36 cellular contexts compared by ENCODE assay signal in the genomic region with DNA sequence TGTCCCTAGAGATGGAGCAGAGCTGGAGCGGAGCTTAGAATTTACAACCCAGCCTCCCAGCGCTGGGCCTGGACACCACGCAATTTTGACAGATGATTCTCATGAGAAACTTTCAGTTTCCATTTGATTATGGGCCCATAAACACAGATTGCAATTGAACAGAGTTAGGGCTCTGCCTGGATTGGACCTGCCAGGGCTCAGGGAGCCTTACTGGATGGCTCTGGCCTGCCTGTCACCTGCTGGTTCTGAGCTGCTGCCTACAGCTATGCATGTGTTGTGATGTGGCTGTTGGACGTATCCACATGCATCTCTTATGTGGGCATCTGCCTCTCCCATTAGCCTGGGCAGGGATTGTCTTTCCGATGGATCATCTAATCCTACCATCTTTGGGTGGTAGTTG.
"Had no signal": no experiment of that assay in that cellular context is flagged by ENCODE, and none has a peak within 500 bp of the region (broad histone marks: within the 10 kb centered on the region; RNA-seq: fewer than 3 reads in every experiment).

No MANE protein-coding gene starts in this region.

- H3K4me3 Mint-ChIP-seq: activated B cell treated with CpG ODN at 0.5 μM for 24 hours; activated CD8-positive, alpha-beta memory T cell treated with anti-CD3 and anti-CD28 coated beads, Interleukin-2, amount 10 ng/mL, durations not matched to agents 7 days and 5 days; activated CD8-positive, alpha-beta T cell treated with anti-CD3 and anti-CD28 coated beads, Interleukin-2, amount 10 ng/mL, durations not matched to agents 7 days and 5 days; activated naive CD4-positive, alpha-beta T cell treated with anti-CD3 and anti-CD28 coated beads for 36 hours; activated naive CD4-positive, alpha-beta T cell treated with anti-CD3 and anti-CD28 coated beads, Interleukin-2, amount 50 U/mL, for 24 hours; activated naive CD8-positive, alpha-beta T cell treated with anti-CD3 and anti-CD28 coated beads for 36 hours; activated naive CD8-positive, alpha-beta T cell treated with anti-CD3 and anti-CD28 coated beads, Interleukin-2, amount 50 U/mL, for 24 hours; activated T-helper 1 cell treated with anti-CD3 and anti-CD28 coated beads, Interleukin-12 subunit alpha, Interleukin-12 subunit beta, Interleukin-2, Interleukin-4 antibody, amounts not matched to agents 30 ng/mL and 10 ng/mL and 1 ng/mL, durations not matched to agents 14 hours and 24 hours and 36 hours; dendritic cell treated with granulocyte-macrophage colony-stimulating factor and Interleukin-4, amounts not matched to agents 40 ng/mL and 50 ng/mL, for 4 days; endodermal cell; T-helper 17 cell; T-helper 2 cell treated with Interferon-gamma antibody and Interleukin-4, amounts not matched to agents 5 μg/mL and 100 μg/mL, for 36 hours had no signal

- H3K27me3 Mint-ChIP-seq: activated naive CD4-positive, alpha-beta T cell treated with anti-CD3 and anti-CD28 coated beads, Interleukin-2, amount 50 U/mL, for 24 hours; activated naive CD8-positive, alpha-beta T cell treated with anti-CD3 and anti-CD28 coated beads for 36 hours; activated naive CD8-positive, alpha-beta T cell treated with anti-CD3 and anti-CD28 coated beads, Interleukin-2, amount 50 U/mL, for 24 hours; T-helper 17 cell had no signal

- H3K4me3 ChIP-seq: adrenal gland, body of pancreas, cardiac muscle cell, colonic mucosa, dorsolateral prefrontal cortex, esophagus muscularis mucosa, gastrocnemius medialis had no signal

- ATAC-seq: activated CD4-positive, CD25-positive, alpha-beta regulatory T cell treated with anti-CD3 and anti-CD28 coated beads, Interleukin-2, amount 50 U/mL, for 24 hours; activated CD8-positive, alpha-beta memory T cell treated with anti-CD3 and anti-CD28 coated beads, Interleukin-2, amount 10 ng/mL, durations not matched to agents 7 days and 5 days; activated CD8-positive, alpha-beta T cell treated with anti-CD3 and anti-CD28 coated beads, Interleukin-2, amount 10 ng/mL, durations not matched to agents 7 days and 5 days; activated naive CD8-positive, alpha-beta T cell treated with anti-CD3 and anti-CD28 coated beads, Interleukin-2, amount 50 U/mL, for 24 hours; body of pancreas; foreskin keratinocyte; gastrocnemius medialis; T-helper 17 cell had no signal

- H3K9me3 Mint-ChIP-seq: activated B cell treated with CpG ODN at 0.5 μM for 24 hours; activated naive CD4-positive, alpha-beta T cell treated with anti-CD3 and anti-CD28 coated beads for 36 hours; activated naive CD4-positive, alpha-beta T cell treated with anti-CD3 and anti-CD28 coated beads, Interleukin-2, amount 50 U/mL, for 24 hours; activated naive CD8-positive, alpha-beta T cell treated with anti-CD3 and anti-CD28 coated beads for 36 hours; activated naive CD8-positive, alpha-beta T cell treated with anti-CD3 and anti-CD28 coated beads, Interleukin-2, amount 50 U/mL, for 24 hours; activated T-helper 1 cell treated with anti-CD3 and anti-CD28 coated beads, Interleukin-12 subunit alpha, Interleukin-12 subunit beta, Interleukin-2, Interleukin-4 antibody, amounts not matched to agents 30 ng/mL and 10 ng/mL and 1 ng/mL, durations not matched to agents 14 hours and 24 hours and 36 hours; activated T-helper 2 cell treated with anti-CD3 and anti-CD28 coated beads, Interferon-gamma antibody, Interleukin-2, Interleukin-4, amounts not matched to agents 10 μg/mL and 5 μg/mL and 100 μg/mL, durations not matched to agents 14 hours and 24 hours and 36 hours; dendritic cell treated with granulocyte-macrophage colony-stimulating factor and Interleukin-4, amounts not matched to agents 40 ng/mL and 50 ng/mL, for 4 days; endodermal cell; T-helper 2 cell treated with Interferon-gamma antibody and Interleukin-4, amounts not matched to agents 5 μg/mL and 100 μg/mL, for 36 hours had no signal

- H3K27ac Mint-ChIP-seq: activated B cell treated with CpG ODN at 0.5 μM for 24 hours; activated CD8-positive, alpha-beta memory T cell treated with anti-CD3 and anti-CD28 coated beads, Interleukin-2, amount 10 ng/mL, durations not matched to agents 7 days and 5 days; activated CD8-positive, alpha-beta T cell treated with anti-CD3 and anti-CD28 coated beads, Interleukin-2, amount 10 ng/mL, durations not matched to agents 7 days and 5 days; activated naive CD4-positive, alpha-beta T cell treated with anti-CD3 and anti-CD28 coated beads for 36 hours; activated naive CD4-positive, alpha-beta T cell treated with anti-CD3 and anti-CD28 coated beads, Interleukin-2, amount 50 U/mL, for 24 hours; activated naive CD8-positive, alpha-beta T cell treated with anti-CD3 and anti-CD28 coated beads for 36 hours; activated naive CD8-positive, alpha-beta T cell treated with anti-CD3 and anti-CD28 coated beads, Interleukin-2, amount 50 U/mL, for 24 hours; activated T-helper 1 cell treated with anti-CD3 and anti-CD28 coated beads, Interleukin-12 subunit alpha, Interleukin-12 subunit beta, Interleukin-2, Interleukin-4 antibody, amounts not matched to agents 30 ng/mL and 10 ng/mL and 1 ng/mL, durations not matched to agents 14 hours and 24 hours and 36 hours; activated T-helper 2 cell treated with anti-CD3 and anti-CD28 coated beads, Interferon-gamma antibody, Interleukin-2, Interleukin-4, amounts not matched to agents 10 μg/mL and 5 μg/mL and 100 μg/mL, durations not matched to agents 14 hours and 24 hours and 36 hours; dendritic cell treated with granulocyte-macrophage colony-stimulating factor and Interleukin-4, amounts not matched to agents 40 ng/mL and 50 ng/mL, for 4 days; endodermal cell; T-helper 2 cell treated with Interferon-gamma antibody and Interleukin-4, amounts not matched to agents 5 μg/mL and 100 μg/mL, for 36 hours had no signal

- DNase-seq: activated B cell treated with CpG ODN at 0.5 μM for 24 hours; activated CD4-positive, alpha-beta T cell treated with anti-CD3 and anti-CD28 coated beads for 48 hours; activated CD4-positive, alpha-beta T cell treated with anti-CD3 and anti-CD28 coated beads, Interleukin-2, amount 50 U/mL, for 1 hour; activated CD4-positive, alpha-beta T cell treated with anti-CD3 and anti-CD28 coated beads, Interleukin-2, amount 50 U/mL, for 48 hours; activated CD8-positive, alpha-beta memory T cell treated with anti-CD3 and anti-CD28 coated beads, Interleukin-2, amount 10 ng/mL, durations not matched to agents 7 days and 5 days; activated CD8-positive, alpha-beta memory T cell treated with anti-CD3 and anti-CD28 coated beads, Interleukin-2, amount 50 U/mL, for 4 hours; activated CD8-positive, alpha-beta T cell treated with anti-CD3 and anti-CD28 coated beads, Interleukin-2, amount 10 ng/mL, durations not matched to agents 7 days and 5 days; activated effector memory CD4-positive, alpha-beta T cell treated with anti-CD3 and anti-CD28 coated beads, Interleukin-2, amount 50 U/mL, for 16 hours; activated naive CD4-positive, alpha-beta T cell treated with anti-CD3 and anti-CD28 coated beads for 36 hours; activated naive CD8-positive, alpha-beta T cell treated with anti-CD3 and anti-CD28 coated beads for 36 hours; activated naive CD8-positive, alpha-beta T cell treated with anti-CD3 and anti-CD28 coated beads, Interleukin-2, amount 50 U/mL, for 24 hours; activated T-cell treated with anti-CD3 and anti-CD28 coated beads, Interleukin-2, amount 50 U/mL, for 1 hour; activated T-cell treated with anti-CD3 and anti-CD28 coated beads, Interleukin-2, amount 50 U/mL, for 48 hours; adrenal gland; amygdala; body of pancreas; central memory CD4-positive, alpha-beta T cell; cerebellar nuclear complex; colonic mucosa; dorsolateral prefrontal cortex; effector memory CD4-positive, alpha-beta T cell; endodermal cell; foreskin keratinocyte; gastrocnemius medialis; T-helper 1 cell; T-helper 17 cell; T1000; WERI-Rb-1 had no signal

- H3K36me3 Mint-ChIP-seq: activated CD8-positive, alpha-beta memory T cell treated with anti-CD3 and anti-CD28 coated beads, Interleukin-2, amount 10 ng/mL, durations not matched to agents 7 days and 5 days; activated naive CD4-positive, alpha-beta T cell treated with anti-CD3 and anti-CD28 coated beads, Interleukin-2, amount 50 U/mL, for 24 hours; activated naive CD8-positive, alpha-beta T cell treated with anti-CD3 and anti-CD28 coated beads for 36 hours had no signal

- H3K36me3 ChIP-seq: adrenal gland, cardiac muscle cell, colonic mucosa, esophagus muscularis mucosa, gastrocnemius medialis, WERI-Rb-1 had no signal

- H3K27me3 ChIP-seq: adrenal gland, body of pancreas, cardiac muscle cell, colonic mucosa, foreskin keratinocyte had no signal
